In the genomic region with DNA sequence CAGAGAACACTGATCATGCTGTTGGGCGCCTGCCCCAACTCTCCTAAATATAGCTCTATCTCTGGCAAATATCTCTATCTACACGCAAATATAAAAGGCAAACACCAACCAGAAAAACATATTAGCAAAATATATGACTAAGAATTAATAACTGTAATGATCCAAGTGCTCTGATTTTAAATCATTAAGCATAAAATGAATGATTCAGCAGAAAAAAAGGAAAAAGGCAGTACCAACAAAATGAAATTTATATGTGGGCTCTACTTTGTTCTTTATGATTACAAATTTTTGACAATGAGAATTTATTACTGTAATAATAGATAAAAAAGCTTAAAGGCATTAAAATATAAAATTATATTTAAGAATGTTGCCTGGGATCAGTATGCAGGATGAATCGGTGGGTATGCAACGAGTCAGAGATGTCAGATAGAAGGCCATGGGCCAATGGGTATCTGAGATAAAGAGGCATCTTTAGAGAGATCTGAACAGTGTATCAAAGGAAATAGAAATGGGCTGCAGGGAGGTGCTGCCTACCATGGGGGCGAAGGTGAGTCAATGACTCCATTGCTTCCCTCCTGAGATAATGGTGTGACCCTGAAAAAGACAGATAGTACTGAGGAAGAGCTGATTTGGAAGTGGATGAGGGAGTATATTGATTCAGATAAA, we compare ENCODE assay signal across 1 cellular context.
TF ChIP-seq lines count a peak whose summit lies in the region.

No MANE protein-coding gene starts in this region.

TF ChIP-seq in WTC11, 78 proteins besides CTCF, POLR2A, EP300 and RAD21 (continued from another document):
- no peak for TF ChIP-seq ZNF425 (CRISPR knock-in tag; conservative IDR thresholded peaks at IDR 0.05)
- TF ChIP-seq, protein P1, sequence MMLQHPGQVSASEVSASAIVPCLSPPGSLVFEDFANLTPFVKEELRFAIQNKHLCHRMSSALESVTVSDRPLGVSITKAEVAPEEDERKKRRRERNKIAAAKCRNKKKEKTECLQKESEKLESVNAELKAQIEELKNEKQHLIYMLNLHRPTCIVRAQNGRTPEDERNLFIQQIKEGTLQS (CRISPR knock-in tag; conservative IDR thresholded peaks at IDR 0.05) = no peak
- no peak for TF ChIP-seq ZNF317 (CRISPR knock-in tag; IDR thresholded peaks at IDR 0.05; ENCODE audit: borderline replicate concordance, low read depth)
- no peak for TF ChIP-seq GTF2I (CRISPR knock-in tag; conservative IDR thresholded peaks at IDR 0.05)
- no peak for TF ChIP-seq JUN (CRISPR knock-in tag; IDR thresholded peaks at IDR 0.05)
- no peak for TF ChIP-seq ZNF281 (CRISPR knock-in tag; IDR thresholded peaks at IDR 0.05)
- TF ChIP-seq, protein P2, sequence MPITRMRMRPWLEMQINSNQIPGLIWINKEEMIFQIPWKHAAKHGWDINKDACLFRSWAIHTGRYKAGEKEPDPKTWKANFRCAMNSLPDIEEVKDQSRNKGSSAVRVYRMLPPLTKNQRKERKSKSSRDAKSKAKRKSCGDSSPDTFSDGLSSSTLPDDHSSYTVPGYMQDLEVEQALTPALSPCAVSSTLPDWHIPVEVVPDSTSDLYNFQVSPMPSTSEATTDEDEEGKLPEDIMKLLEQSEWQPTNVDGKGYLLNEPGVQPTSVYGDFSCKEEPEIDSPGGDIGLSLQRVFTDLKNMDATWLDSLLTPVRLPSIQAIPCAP (CRISPR knock-in tag; IDR thresholded peaks at IDR 0.05) = no peak
- TF ChIP-seq AFF4 (CRISPR knock-in tag; IDR thresholded peaks at IDR 0.05; ENCODE audit: borderline replicate concordance) = no peak
- TF ChIP-seq TEAD1 (CRISPR knock-in tag; IDR thresholded peaks at IDR 0.05) = no peak
- TF ChIP-seq MYBL2 (CRISPR knock-in tag; IDR thresholded peaks at IDR 0.05) = no peak
